In the genomic region with DNA sequence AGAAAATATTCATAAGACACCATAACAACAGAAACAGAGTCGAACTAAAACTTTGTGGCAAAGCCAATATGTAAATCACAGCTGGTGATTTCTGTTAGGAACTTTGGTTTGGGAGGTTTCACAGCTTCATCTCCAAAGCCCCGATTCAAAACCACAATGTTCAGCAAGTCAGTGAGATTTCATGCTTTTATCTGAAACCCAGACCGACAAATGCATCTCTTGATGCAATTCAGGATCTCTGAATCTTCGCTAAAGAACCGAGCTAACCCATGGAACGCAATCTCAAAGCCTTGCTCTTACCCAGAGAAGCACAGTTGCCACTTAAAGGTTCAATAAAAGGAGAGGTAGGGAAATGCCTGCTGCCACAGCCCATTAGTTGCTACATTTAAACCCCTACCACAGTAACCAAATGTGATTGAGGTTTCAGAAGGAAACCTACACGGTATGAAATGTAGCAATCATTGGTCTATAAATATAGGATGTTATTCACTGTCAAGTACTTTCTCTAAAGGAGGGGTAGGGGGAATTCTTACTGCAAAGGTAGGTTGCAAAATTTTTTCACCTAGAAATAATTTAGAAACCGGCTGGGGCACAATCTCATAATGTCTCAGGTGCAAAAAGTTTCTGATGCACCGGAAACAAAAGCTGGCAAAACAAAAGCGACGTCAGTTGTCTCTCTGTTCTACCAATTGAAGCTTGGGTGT, we compare ENCODE assay signal across 9 cellular contexts.
DNase-seq lines count a peak whose midpoint lies in the region; ATAC-seq, FAIRE-seq and TF ChIP-seq lines count a peak whose summit lies in the region.
"Had no signal": no experiment of that assay in that cellular context is flagged by ENCODE, and none has a peak within 500 bp of the region (broad histone marks: within the 10 kb centered on the region; RNA-seq: fewer than 3 reads in every experiment).

No MANE protein-coding gene starts in this region.

- no peaks in the 10 kb centered on the region for H3K36me3 Mint-ChIP-seq in IgD-negative memory B cell
- no peaks in the 10 kb centered on the region for H3K36me3 Mint-ChIP-seq in mesothelial cell of epicardium

- peak; percentile 67 for ATAC-seq in GM21529 (IDR thresholded peaks at IDR 0.05; ENCODE audit: unreplicated experiment)
- ATAC-seq: right lobe of liver had no signal

- peaks cover 0 to 2% (median 0%) of the 10 kb centered on the region in 3 donors for H3K9me3 Mint-ChIP-seq in IgD-negative memory B cell
- no peaks in the 10 kb centered on the region for H3K9me3 Mint-ChIP-seq in mesothelial cell of epicardium

- FAIRE-seq in GM18507 (lab: Jason Lieb, UNC) (peak; percentile 75), RCC 7860 (lab: Jason Lieb, UNC) (no peak)

- TF ChIP-seq CTCF in mesothelial cell of epicardium (IDR thresholded peaks at IDR 0.05; ENCODE audit: unreplicated experiment) = no peak

- H3K27me3 Mint-ChIP-seq in IgD-negative memory B cell = peaks cover 40% of the 10 kb centered on the region
- H3K27me3 Mint-ChIP-seq in mesothelial cell of epicardium (ENCODE audit: low read depth) = peaks cover 51% of the 10 kb centered on the region

- peaks cover 50 to 63% (median 57%) of the 10 kb centered on the region in 3 donors for H3K4me1 Mint-ChIP-seq in IgD-negative memory B cell
- H3K4me1 Mint-ChIP-seq in mesothelial cell of epicardium = peaks cover 4% of the 10 kb centered on the region

- DNase-seq in GM18507 (ENCODE audit: extremely low spot score, insufficient read length, low read depth) (peak; percentile 28), mesothelial cell of epicardium (ENCODE audit: low spot score in 2 of 2, unreplicated experiment in 2 of 2) (no peak), NCI-H2171 treated with DMSO at 0.1 percent for 48 hours (lab: John Stamatoyannopoulos, UW) (no peak), NCI-H774 (lab: John Stamatoyannopoulos, UW) (no peak), NCI-H226 (no peak), RCC 7860 (ENCODE audit: low spot score) (no peak)
- DNase-seq: right lobe of liver had no signal

- peak overlapping the region; percentile 63 to 88 (median 82) for H3K4me3 Mint-ChIP-seq in IgD-negative memory B cell
- H3K4me3 Mint-ChIP-seq in mesothelial cell of epicardium = peak overlapping the region; percentile 16

- H3K27ac Mint-ChIP-seq in IgD-negative memory B cell (peak overlapping the region; percentile 79 to 95 (median 88)), mesothelial cell of epicardium (no peak overlapping the region)
